11 cellular contexts compared by ENCODE assay signal in the genomic region with DNA sequence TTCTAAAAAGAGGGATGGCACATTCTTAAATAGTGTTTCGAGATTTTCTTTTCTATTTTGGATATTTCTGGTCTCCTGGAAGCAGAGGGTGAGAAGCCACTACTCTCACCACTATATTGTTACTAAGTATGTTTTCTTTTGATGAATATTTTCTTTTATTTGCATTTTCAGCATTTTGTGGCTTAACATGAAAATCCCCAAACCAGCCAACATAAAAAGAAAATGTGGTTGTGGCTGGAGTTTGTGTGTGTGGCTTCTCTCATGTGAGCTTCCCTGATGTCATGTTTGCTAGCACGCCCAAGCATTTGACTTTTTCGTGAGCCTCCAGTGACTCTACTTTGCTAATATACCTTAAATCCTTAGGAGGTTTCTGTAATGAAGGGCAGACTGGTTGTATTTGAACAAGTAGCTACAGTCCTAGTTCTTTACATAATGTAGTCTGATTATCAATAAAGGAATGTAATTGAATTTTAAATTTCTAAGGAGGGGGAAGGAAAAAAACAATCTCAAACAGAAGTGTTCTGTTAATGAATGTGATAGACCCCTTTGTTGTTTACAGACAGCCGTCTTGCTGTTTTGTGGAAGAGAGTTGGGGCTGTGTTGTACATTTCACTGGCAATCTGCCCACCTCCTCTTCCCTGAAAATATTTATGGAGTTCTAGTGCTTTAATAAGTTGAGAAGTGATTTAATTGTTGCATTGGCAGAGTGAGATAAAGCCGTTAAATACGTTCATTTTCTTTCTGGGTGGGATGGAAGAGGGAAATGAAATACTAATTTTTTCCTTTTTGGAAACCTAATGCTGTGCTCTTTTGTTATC.
DNase-seq lines count a peak whose midpoint lies in the region; ATAC-seq and TF ChIP-seq lines count a peak whose summit lies in the region.
"Had no signal": no experiment of that assay in that cellular context is flagged by ENCODE, and none has a peak within 500 bp of the region (broad histone marks: within the 10 kb centered on the region; RNA-seq: fewer than 3 reads in every experiment).

No MANE protein-coding gene starts in this region.

- WGBS in tibial nerve, 2 donors = 36 to 40% methylated on average over 6 of the region's 6 CpGs
- 86 to 100% methylated on average over 1 to 6 of the region's 6 CpGs for WGBS in endodermal cell (ENCODE audit: insufficient coverage in 1 of 2, insufficient read length in 1 of 2), 2 experiments

- ATAC-seq in HG02610 (IDR thresholded peaks at IDR 0.05; ENCODE audit: unreplicated experiment) = peak; percentile 89

- H3K27ac Mint-ChIP-seq in endodermal cell = no peak overlapping the region
- H3K27ac Mint-ChIP-seq: CD4-positive, CD25-positive, alpha-beta regulatory T cell had no signal

- TF ChIP-seq CTCF in tibial nerve (IDR thresholded peaks at IDR 0.05) (no peak), endodermal cell (conservative IDR thresholded peaks at IDR 0.05) (no peak)

- H3K27me3 ChIP-seq in HUES48 (ENCODE audit: control insufficient read depth, insufficient read depth, low read length) = no peaks in the 10 kb centered on the region
- H3K27me3 ChIP-seq in tibial nerve = no peaks in the 10 kb centered on the region
- H3K27me3 ChIP-seq in endodermal cell (ENCODE audit: control insufficient read depth, insufficient read depth, low read length, poor library complexity, severe bottlenecking) = no peaks in the 10 kb centered on the region
- H3K27me3 ChIP-seq: Peyer's patch had no signal

- H3K9ac ChIP-seq in HUES48 (ENCODE audit: low read depth, low read length) (peak overlapping the region; percentile 1; the same call in 1 of the 2 replicates), endodermal cell (ENCODE audit: extremely low read depth, low read length, poor library complexity, severe bottlenecking) (no peak overlapping the region)

- peaks cover 7% of the 10 kb centered on the region for H3K9me3 Mint-ChIP-seq in endodermal cell
- H3K9me3 Mint-ChIP-seq: CD4-positive, CD25-positive, alpha-beta regulatory T cell; nephron had no signal

- no peaks in the 10 kb centered on the region for H3K36me3 ChIP-seq in HUES48 (ENCODE audit: control insufficient read depth, insufficient read depth, low read length)
- peaks cover 0 to 9% (median 0%) of the 10 kb centered on the region in 3 donors for H3K36me3 ChIP-seq in tibial nerve
- H3K36me3 ChIP-seq in endodermal cell (ENCODE audit: control insufficient read depth, insufficient read depth, low read length) = no peaks in the 10 kb centered on the region
- H3K36me3 ChIP-seq: Peyer's patch had no signal

- peak overlapping the region; percentile 25 for H3K27ac ChIP-seq in HUES48 (ENCODE audit: low read depth, low read length)
- peak overlapping the region in 3 of 4 donors; percentile 40 to 86 (median 68) for H3K27ac ChIP-seq in tibial nerve
- H3K27ac ChIP-seq in endodermal cell (ENCODE audit: low read depth, low read length) = no peak overlapping the region
- H3K27ac ChIP-seq: Peyer's patch had no signal

- DNase-seq in stimulated activated CD8-positive, alpha-beta memory T cell treated with anti-CD3 and anti-CD28 coated beads, Interleukin-15, amount 100 ng/mL, for 48 hours (ENCODE audit: low read depth in 2 of 2) = peak; percentile 8 to 13
- no peak for DNase-seq in stimulated activated CD8-positive, alpha-beta memory T cell treated with anti-CD3 and anti-CD28 coated beads, Interleukin-4, amount 100 ng/mL, for 48 hours
- DNase-seq in tibial nerve (ENCODE audit: low spot score in 2 of 2) = no peak
- DNase-seq in islet precursor cell = no peak
- no peak for DNase-seq in GM03348 (ENCODE audit: low spot score)
- DNase-seq in endodermal cell = no peak
- DNase-seq: CD4-positive, CD25-positive, alpha-beta regulatory T cell; Peyer's patch had no signal

- no peaks in the 10 kb centered on the region for H3K27me3 Mint-ChIP-seq in endodermal cell (ENCODE audit: insufficient read depth)
- H3K27me3 Mint-ChIP-seq: CD4-positive, CD25-positive, alpha-beta regulatory T cell had no signal

- H3K4me3 ChIP-seq in HUES48 (ENCODE audit: low read depth, low read length) = no peak overlapping the region
- no peak overlapping the region for H3K4me3 ChIP-seq in tibial nerve
- H3K4me3 ChIP-seq in endodermal cell (ENCODE audit: low read length) = no peak overlapping the region
- H3K4me3 ChIP-seq: Peyer's patch had no signal

- H3K9me3 ChIP-seq in HUES48 (ENCODE audit: control insufficient read depth, insufficient read depth, low read length) (no peaks in the 10 kb centered on the region), tibial nerve (peaks cover 0 to 3% (median 0%) of the 10 kb centered on the region in 4 donors), endodermal cell (ENCODE audit: control insufficient read depth, low read length) (no peaks in the 10 kb centered on the region)
- H3K9me3 ChIP-seq: Peyer's patch had no signal

- peaks cover 11% of the 10 kb centered on the region for H3K36me3 Mint-ChIP-seq in endodermal cell (ENCODE audit: low read depth)

- no peak for TF ChIP-seq EP300 in tibial nerve (IDR thresholded peaks at IDR 0.05)

- H3K4me3 Mint-ChIP-seq in endodermal cell = no peak overlapping the region
- H3K4me3 Mint-ChIP-seq: CD4-positive, CD25-positive, alpha-beta regulatory T cell; nephron had no signal

- H3K4me1 ChIP-seq in HUES48 (ENCODE audit: control insufficient read depth, insufficient read depth, low read length) (peaks cover 34% of the 10 kb centered on the region), tibial nerve (peaks cover 0 to 91% (median 15%) of the 10 kb centered on the region in 4 donors), endodermal cell (ENCODE audit: control insufficient read depth, insufficient read depth, low read length) (peaks cover 4% of the 10 kb centered on the region)
- H3K4me1 ChIP-seq: Peyer's patch had no signal

- peaks cover 2% of the 10 kb centered on the region for H3K4me1 Mint-ChIP-seq in endodermal cell

- TF ChIP-seq POLR2A in tibial nerve (IDR thresholded peaks at IDR 0.05) = no peak

Comparison
In these comparisons a context has a peak if more than half of its experiments do, and no peak if none do; other contexts are left out.
1. DNase-seq: peak in stimulated activated CD8-positive, alpha-beta memory T cell treated with anti-CD3 and anti-CD28 coated beads, Interleukin-15, amount 100 ng/mL, for 48 hours (2 of 2); none in stimulated activated CD8-positive, alpha-beta memory T cell treated with anti-CD3 and anti-CD28 coated beads, Interleukin-4, amount 100 ng/mL, for 48 hours (single experiment), tibial nerve (0 of 2), islet precursor cell (single experiment), GM03348 (single experiment) and endodermal cell (single experiment).